10 cellular contexts compared by ENCODE assay signal in genomic region chr2:44191739-44192138, GRCh38. TPM values are rescaled to one million over a fixed set of nuclear protein-coding genes. Genes with fewer than 3 reads are reported as not detected.
DNase-seq lines count a peak whose midpoint lies in the region; ATAC-seq and TF ChIP-seq lines count a peak whose summit lies in the region.
"Had no signal": no experiment of that assay in that cellular context is flagged by ENCODE, and none has a peak within 500 bp of the region (broad histone marks: within the 10 kb centered on the region; RNA-seq: fewer than 3 reads in every experiment).

No MANE protein-coding gene starts in this region.

- no peaks in the 10 kb centered on the region for H3K23me2 ChIP-seq in H9 (ENCODE audit: insufficient read length, low read depth, low read length, poor library complexity, severe bottlenecking)

- no peaks in the 10 kb centered on the region for H3K9me3 ChIP-seq in H9 (ENCODE audit: control insufficient read depth, low read depth, low read length)
- no peaks in the 10 kb centered on the region for H3K9me3 ChIP-seq in SJCRH30 (replicated peaks)

- no peak overlapping the region for H2BK12ac ChIP-seq in H9 (ENCODE audit: insufficient read length, low read depth, low read length)

- H3K27me3 ChIP-seq in H9 (ENCODE audit: insufficient read depth, low read length) (no peaks in the 10 kb centered on the region), SJCRH30 (no peaks in the 10 kb centered on the region)

- H3K4me1 ChIP-seq in H9 (ENCODE audit: insufficient read depth, low read length) = no peaks in the 10 kb centered on the region; the same call in 1 of the 2 replicates
- H3K4me1 ChIP-seq in SJCRH30 = no peaks in the 10 kb centered on the region

- H3K9ac ChIP-seq in H9 (ENCODE audit: extremely low read depth, insufficient read length, low read length) = no peak overlapping the region

- H3K23ac ChIP-seq in H9 (ENCODE audit: insufficient read length, low read depth, low read length) = no peak overlapping the region

- TF ChIP-seq CTCF in H9 (conservative IDR thresholded peaks at IDR 0.05) = no peak
- TF ChIP-seq CTCF in osteocyte (IDR thresholded peaks at IDR 0.05) = no peak

- no peak overlapping the region for H2AFZ ChIP-seq in H9 (ENCODE audit: low read length)

- H2BK5ac ChIP-seq in H9 (ENCODE audit: insufficient read length, low read length) = no peak overlapping the region

- H3K4me1 Mint-ChIP-seq in activated CD4-positive, alpha-beta T cell treated with anti-CD3 and anti-CD28 coated beads, Interleukin-2, amount 10 ng/mL, durations not matched to agents 24 days and 14 days = peaks cover 32% of the 10 kb centered on the region
- H3K4me1 Mint-ChIP-seq in H9 (peaks cover 39 to 42% of the 10 kb centered on the region in 2 experiments), osteocyte (ENCODE audit: unreplicated experiment) (peaks cover 32% of the 10 kb centered on the region)

- H3K79me2 ChIP-seq in H9 (ENCODE audit: insufficient read depth, low read length) = peaks cover 71% of the 10 kb centered on the region; the same call in 1 of the 2 replicates

- H3K4me3 Mint-ChIP-seq in activated CD4-positive, alpha-beta T cell treated with anti-CD3 and anti-CD28 coated beads, Interleukin-2, amount 10 ng/mL, durations not matched to agents 24 days and 14 days = peak overlapping the region; percentile 25
- H3K4me3 Mint-ChIP-seq in H9 (no peak overlapping the region), osteocyte (ENCODE audit: unreplicated experiment) (peak overlapping the region; percentile 33)

- H3K56ac ChIP-seq in H9 (ENCODE audit: insufficient read length, low read depth, low read length) = no peak overlapping the region

- DNase-seq in activated CD4-positive, alpha-beta T cell treated with anti-CD3 and anti-CD28 coated beads, Interleukin-2, amount 10 ng/mL, durations not matched to agents 24 days and 14 days = no peak
- DNase-seq in activated CD4-positive, alpha-beta T cell treated with anti-CD3 and anti-CD28 coated beads for 1 hour = no peak
- DNase-seq in H9 (no peak), osteocyte (ENCODE audit: extremely low spot score, unreplicated experiment) (no peak), SJCRH30 (no peak), RPMI8226 (no peak), superior temporal gyrus (ENCODE audit: extremely low spot score) (no peak)
- DNase-seq: activated CD4-positive, alpha-beta T cell treated with anti-CD3 and anti-CD28 coated beads for 4 hours; NCI-H146 had no signal

- no peaks in the 10 kb centered on the region for H4K20me1 ChIP-seq in H9 (ENCODE audit: control insufficient read depth, insufficient read depth, insufficient read length)

- H3K27ac ChIP-seq in H9 (ENCODE audit: insufficient read length, low read depth, low read length) = no peak overlapping the region
- no peak overlapping the region for H3K27ac ChIP-seq in SJCRH30

- H3K14ac ChIP-seq in H9 (ENCODE audit: insufficient read depth, low read length) = no peak overlapping the region

- no peak overlapping the region for H3T11ph ChIP-seq in H9 (ENCODE audit: low read length)

- H4K5ac ChIP-seq in H9 (ENCODE audit: insufficient read length, low read depth, low read length) = no peak overlapping the region

- no peaks in the 10 kb centered on the region for H3K9me3 Mint-ChIP-seq in activated CD4-positive, alpha-beta T cell treated with anti-CD3 and anti-CD28 coated beads, Interleukin-2, amount 10 ng/mL, durations not matched to agents 24 days and 14 days
- no peaks in the 10 kb centered on the region; a peak in 1 of 5 replicates for H3K9me3 Mint-ChIP-seq in H9
- no peaks in the 10 kb centered on the region for H3K9me3 Mint-ChIP-seq in osteocyte (ENCODE audit: unreplicated experiment)

- 0 out of 2 replicates have a peak, but pooled peaks cover 3% of the 10 kb centered on the region for H3K36me3 ChIP-seq in SJCRH30

- H2BK20ac ChIP-seq in H9 (ENCODE audit: low read depth, low read length, poor library complexity, severe bottlenecking) = no peak overlapping the region

- H3K79me1 ChIP-seq in H9 (ENCODE audit: insufficient read depth, low read depth, low read length, poor library complexity, severe bottlenecking) = peaks cover 10% of the 10 kb centered on the region

- ATAC-seq in HG03575 (IDR thresholded peaks at IDR 0.05; ENCODE audit: extremely low read depth, insufficient number of reproducible peaks, low FRiP score, unreplicated experiment) = peak; percentile 81

- H3K4ac ChIP-seq in H9 (ENCODE audit: low read depth, low read length) = no peak overlapping the region

- no peak overlapping the region for H2AK5ac ChIP-seq in H9 (ENCODE audit: insufficient read length, low read length)

- H3K4me2 ChIP-seq in H9 (ENCODE audit: insufficient read depth, insufficient read length, low read length) = no peak overlapping the region

- no peak overlapping the region for H3K4me3 ChIP-seq in SJCRH30

- H3K36me3 Mint-ChIP-seq in activated CD4-positive, alpha-beta T cell treated with anti-CD3 and anti-CD28 coated beads, Interleukin-2, amount 10 ng/mL, durations not matched to agents 24 days and 14 days (ENCODE audit: low read depth) = peaks cover 21% of the 10 kb centered on the region
- H3K36me3 Mint-ChIP-seq in H9 (ENCODE audit: insufficient read depth in 1 of 3, low read depth in 3 of 3) = peaks cover 11 to 36% (median 26%) of the 10 kb centered on the region in 3 experiments
- H3K36me3 Mint-ChIP-seq in osteocyte (ENCODE audit: unreplicated experiment) = peaks cover 3% of the 10 kb centered on the region

- no peak overlapping the region for H4K91ac ChIP-seq in H9 (ENCODE audit: insufficient read length, low read depth, low read length)

- intact Hi-C loops in activated CD4-positive, alpha-beta T cell treated with anti-CD3 and anti-CD28 coated beads, Interleukin-2, amount 10 ng/mL, durations not matched to agents 24 days and 14 days (cut with micrococcal nuclease) = loop anchor here (1.0 kb wide), 1 partner anchor 22 kb away; no protein-coding TSS in a partner anchor

- no peaks in the 10 kb centered on the region for H3K27me3 Mint-ChIP-seq in activated CD4-positive, alpha-beta T cell treated with anti-CD3 and anti-CD28 coated beads, Interleukin-2, amount 10 ng/mL, durations not matched to agents 24 days and 14 days
- H3K27me3 Mint-ChIP-seq in H9 (ENCODE audit: low read depth) (no peaks in the 10 kb centered on the region), osteocyte (ENCODE audit: unreplicated experiment) (no peaks in the 10 kb centered on the region)

- H3K27ac Mint-ChIP-seq in activated CD4-positive, alpha-beta T cell treated with anti-CD3 and anti-CD28 coated beads, Interleukin-2, amount 10 ng/mL, durations not matched to agents 24 days and 14 days = peak overlapping the region; percentile 67
- peak overlapping the region in 2 of 3 experiments; percentile 86 to 90; a peak in 5 of 7 replicates for H3K27ac Mint-ChIP-seq in H9
- H3K27ac Mint-ChIP-seq in osteocyte (ENCODE audit: unreplicated experiment) = peak overlapping the region; percentile 59

- H3K18ac ChIP-seq in H9 (ENCODE audit: insufficient read length, low read depth, low read length) = no peak overlapping the region

- H2BK15ac ChIP-seq in H9 (ENCODE audit: low read depth, low read length) = no peak overlapping the region

- H4K8ac ChIP-seq in H9 (replicated peaks; ENCODE audit: insufficient read length, low read depth, low read length) = no peak overlapping the region

- H2BK120ac ChIP-seq in H9 (ENCODE audit: low read depth, low read length, poor library complexity, severe bottlenecking) = no peak overlapping the region

RNA-seq across cellular contexts. Expression of gene PPM1B, which starts 23.1 kb away (rescaled TPM):
- 38.9 and 42.0 TPM in 2 replicates for total RNA-seq in activated CD4-positive, alpha-beta T cell treated with anti-CD3 and anti-CD28 coated beads, Interleukin-2, amount 10 ng/mL, durations not matched to agents 24 days and 14 days
- 148 and 156 TPM in 2 replicates for total RNA-seq in H9 (2021)
- 36.2 and 39.6 TPM in 2 replicates for total RNA-seq in osteocyte
- total RNA-seq in SJCRH30 (2014; rRNA removed; shearing (Covaris generic)) = 41.5 and 52.9 TPM in 2 replicates

Comparison
In these comparisons a context has a peak if more than half of its experiments do, and no peak if none do; other contexts are left out.
1. H3K4me3 Mint-ChIP-seq: peak in activated CD4-positive, alpha-beta T cell treated with anti-CD3 and anti-CD28 coated beads, Interleukin-2, amount 10 ng/mL, durations not matched to agents 24 days and 14 days (single experiment) and osteocyte (single experiment); none in H9 (0 of 2).
2. Peak in every context shown above with its lines, with median percentiles within 50 percentile points of each other: H3K27ac Mint-ChIP-seq.